Comparison of ENCODE assay signal across 8 cellular contexts in the genomic region with DNA sequence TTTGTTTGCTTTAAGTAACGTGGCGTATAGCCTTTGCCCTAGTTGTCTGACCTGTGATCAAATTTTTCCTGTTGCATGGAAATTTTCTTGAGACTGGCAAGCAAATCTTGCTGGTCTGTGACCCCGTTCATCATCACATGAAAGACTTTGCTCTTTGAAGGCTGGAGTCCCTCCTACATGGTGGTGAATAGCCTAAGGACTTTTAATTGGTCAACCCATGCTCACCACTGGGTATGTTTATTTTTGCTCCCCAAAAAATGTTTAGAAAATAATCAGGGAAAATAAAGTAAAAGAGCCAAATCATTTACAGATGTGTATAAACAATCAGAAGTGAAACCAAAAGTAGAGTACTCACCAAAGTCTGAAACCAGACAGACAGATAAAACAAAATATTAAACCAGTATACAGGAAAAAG.
A peak's percentile ranks its signal among the peaks of the same experiment; 100 is the strongest.
DNase-seq lines count a peak whose midpoint lies in the region; ATAC-seq and TF ChIP-seq lines count a peak whose summit lies in the region.

No MANE protein-coding gene starts in this region.

- H3K9me3 ChIP-seq in left ventricle myocardium inferior (replicated peaks) (peaks cover 12% of the 10 kb centered on the region), right atrium auricular region (peaks cover 0 to 10% of the 10 kb centered on the region in 2 donors), subcutaneous abdominal adipose tissue (ENCODE audit: control insufficient read depth in 5 of 5, low read length in 5 of 5) (peaks cover 0 to 10% (median 3%) of the 10 kb centered on the region in 5 donors)

- peak overlapping the region; percentile 48 for H3K4me3 ChIP-seq in left ventricle myocardium inferior
- H3K4me3 ChIP-seq in right atrium auricular region: peak overlapping the region in 1 of 2 donors; percentile 13
- peak overlapping the region; percentile 33 to 50 (median 41) for H3K4me3 ChIP-seq in subcutaneous abdominal adipose tissue (ENCODE audit: low read depth in 1 of 5, low read length in 5 of 5)

- no peaks in the 10 kb centered on the region for H3K27me3 ChIP-seq in left ventricle myocardium inferior (ENCODE audit: low read depth)
- H3K27me3 ChIP-seq in right atrium auricular region: no peaks in the 10 kb centered on the region
- no peaks in the 10 kb centered on the region for H3K27me3 ChIP-seq in subcutaneous abdominal adipose tissue (ENCODE audit: control insufficient read depth in 5 of 5, insufficient read depth in 4 of 5, low read length in 5 of 5)

- H3K27ac ChIP-seq in left ventricle myocardium inferior (replicated peaks) (peak overlapping the region; percentile 28), right atrium auricular region (no peak overlapping the region), subcutaneous abdominal adipose tissue (ENCODE audit: low read depth, low read length) (peak overlapping the region; percentile 19)

- TF ChIP-seq CTCF in left ventricle myocardium inferior (IDR thresholded peaks at IDR 0.05; ENCODE audit: borderline replicate concordance): no peak
- no peak for TF ChIP-seq CTCF in right atrium auricular region (IDR thresholded peaks at IDR 0.05)

- H3K4me1 ChIP-seq in left ventricle myocardium inferior (peaks cover 9% of the 10 kb centered on the region), right atrium auricular region (no peaks in the 10 kb centered on the region), subcutaneous abdominal adipose tissue (ENCODE audit: control insufficient read depth in 5 of 5, insufficient read depth in 5 of 5, low read length in 5 of 5) (peaks cover 0 to 8% (median 4%) of the 10 kb centered on the region in 5 donors)

- H3K36me3 ChIP-seq in left ventricle myocardium inferior: no peaks in the 10 kb centered on the region
- no peaks in the 10 kb centered on the region for H3K36me3 ChIP-seq in right atrium auricular region
- H3K36me3 ChIP-seq in subcutaneous abdominal adipose tissue (ENCODE audit: control insufficient read depth in 5 of 5, insufficient read depth in 5 of 5, low read length in 5 of 5): no peaks in the 10 kb centered on the region

- intact Hi-C loops in left ventricle myocardium inferior (cut with micrococcal nuclease): no loop called here

- peak overlapping the region in 2 of 5 donors; percentile 24 to 56 for H3K9ac ChIP-seq in subcutaneous abdominal adipose tissue (ENCODE audit: low read length in 5 of 5)

- peak; percentile 80 for ATAC-seq in HG03432 (IDR thresholded peaks at IDR 0.05; ENCODE audit: unreplicated experiment)

- DNase-seq in left ventricle myocardium inferior: no peak
- no peak for DNase-seq in right atrium auricular region (ENCODE audit: low spot score)
- peak; percentile 39 for DNase-seq in dedifferentiated amniotic fluid mesenchymal stem cell (ENCODE audit: extremely low spot score)
- no peak for DNase-seq in COR-L47 (lab: John Stamatoyannopoulos, UW)
- DNase-seq in NCI-H2227 treated with DMSO at 0.1 percent for 48 hours (lab: John Stamatoyannopoulos, UW): no peak
- DNase-seq in NCI-H1092 (lab: John Stamatoyannopoulos, UW): no peak

Comparison
In these comparisons a context has a peak if more than half of its experiments do, and no peak if none do; other contexts are left out.
1. H3K27ac ChIP-seq: peak in left ventricle myocardium inferior (single experiment) and subcutaneous abdominal adipose tissue (single experiment); none in right atrium auricular region (0 of 2).